Comparison of ENCODE assay signal across 18 cellular contexts in genomic region chr12:114701104-114701414, GRCh38. TPM values are rescaled to one million over a fixed set of nuclear protein-coding genes. Genes with fewer than 3 reads are reported as not detected.
"Had no signal": no experiment of that assay in that cellular context is flagged by ENCODE, and none has a peak within 500 bp of the region (broad histone marks: within the 10 kb centered on the region; RNA-seq: fewer than 3 reads in every experiment).

No MANE protein-coding gene starts in this region.

- H3K4me3 ChIP-seq: body of pancreas, dorsolateral prefrontal cortex, gastroesophageal sphincter, heart left ventricle, lower lobe of right lung, tibial artery, uterus had no signal

- H3K36me3 ChIP-seq: gastroesophageal sphincter, heart left ventricle, lower lobe of right lung, tibial artery, uterus had no signal

- H3K9me3 Mint-ChIP-seq: activated CD4-positive, alpha-beta T cell treated with anti-CD3 and anti-CD28 coated beads, Interleukin-2, amount 10 ng/mL, durations not matched to agents 24 days and 14 days; activated T-cell treated with anti-CD3 and anti-CD28 coated beads, Interleukin-2, amount 50 U/mL, for 24 hours; activated T-helper 2 cell treated with anti-CD3 and anti-CD28 coated beads, Interferon-gamma antibody, Interleukin-2, Interleukin-4, amounts not matched to agents 10 μg/mL and 5 μg/mL and 100 μg/mL, durations not matched to agents 14 hours and 24 hours and 36 hours; nephron progenitor cell; T-helper 1 cell treated with Interleukin-12 subunit alpha and Interleukin-12 subunit beta and Interleukin-4 antibody, amounts not matched to agents 30 μg/mL and 1 μg/mL, for 36 hours had no signal

- ATAC-seq: activated CD8-positive, alpha-beta T cell treated with anti-CD3 and anti-CD28 coated beads, Interleukin-2, amount 10 ng/mL, durations not matched to agents 7 days and 5 days; body of pancreas; gastroesophageal sphincter; heart left ventricle; left cardiac atrium; lower lobe of right lung had no signal

- H3K4me1 ChIP-seq: body of pancreas, lower lobe of right lung, uterus had no signal

- H3K27ac Mint-ChIP-seq: activated CD4-positive, alpha-beta T cell treated with anti-CD3 and anti-CD28 coated beads, Interleukin-2, amount 10 ng/mL, durations not matched to agents 24 days and 14 days; activated CD8-positive, alpha-beta T cell treated with anti-CD3 and anti-CD28 coated beads, Interleukin-2, amount 10 ng/mL, durations not matched to agents 7 days and 5 days; activated T-cell treated with anti-CD3 and anti-CD28 coated beads, Interleukin-2, amount 50 U/mL, for 24 hours; activated T-helper 2 cell treated with anti-CD3 and anti-CD28 coated beads, Interferon-gamma antibody, Interleukin-2, Interleukin-4, amounts not matched to agents 10 μg/mL and 5 μg/mL and 100 μg/mL, durations not matched to agents 14 hours and 24 hours and 36 hours; nephron progenitor cell; T-helper 1 cell treated with Interleukin-12 subunit alpha and Interleukin-12 subunit beta and Interleukin-4 antibody, amounts not matched to agents 30 μg/mL and 1 μg/mL, for 36 hours had no signal

- H3K27ac ChIP-seq: body of pancreas, dorsolateral prefrontal cortex, gastroesophageal sphincter, heart left ventricle, lower lobe of right lung, tibial artery, uterus had no signal

- DNase-seq: activated CD4-positive, alpha-beta T cell treated with anti-CD3 and anti-CD28 coated beads, Interleukin-2, amount 10 ng/mL, durations not matched to agents 24 days and 14 days; activated CD8-positive, alpha-beta T cell treated with anti-CD3 and anti-CD28 coated beads, Interleukin-2, amount 10 ng/mL, durations not matched to agents 7 days and 5 days; activated naive CD4-positive, alpha-beta T cell treated with Interleukin-2 at 50 U/mL for 16 hours; activated T-cell treated with anti-CD3 and anti-CD28 coated beads, Interleukin-2, amount 50 U/mL, for 24 hours; body of pancreas; central memory CD4-positive, alpha-beta T cell; dorsolateral prefrontal cortex; heart left ventricle; left cardiac atrium; lower lobe of right lung; nephron progenitor cell; occipital lobe; stimulated activated naive CD4-positive, alpha-beta T cell treated with Interleukin-2 at 50 U/mL for 16 hours; tibial artery; uterus had no signal

- H3K4me1 Mint-ChIP-seq: activated CD4-positive, alpha-beta T cell treated with anti-CD3 and anti-CD28 coated beads, Interleukin-2, amount 10 ng/mL, durations not matched to agents 24 days and 14 days had no signal

- H3K4me3 Mint-ChIP-seq: activated CD4-positive, alpha-beta T cell treated with anti-CD3 and anti-CD28 coated beads, Interleukin-2, amount 10 ng/mL, durations not matched to agents 24 days and 14 days; activated CD8-positive, alpha-beta T cell treated with anti-CD3 and anti-CD28 coated beads, Interleukin-2, amount 10 ng/mL, durations not matched to agents 7 days and 5 days; activated T-cell treated with anti-CD3 and anti-CD28 coated beads, Interleukin-2, amount 50 U/mL, for 24 hours; nephron progenitor cell; T-helper 1 cell treated with Interleukin-12 subunit alpha and Interleukin-12 subunit beta and Interleukin-4 antibody, amounts not matched to agents 30 μg/mL and 1 μg/mL, for 36 hours had no signal

- H3K9me3 ChIP-seq: body of pancreas, heart left ventricle, lower lobe of right lung, tibial artery, uterus had no signal

RNA-seq across cellular contexts. Expression of gene TBX3, which starts 17.1 kb away (rescaled TPM):
- total RNA-seq: activated CD4-positive, alpha-beta T cell treated with anti-CD3 and anti-CD28 coated beads, Interleukin-2, amount 10 ng/mL, durations not matched to agents 24 days and 14 days; activated CD8-positive, alpha-beta T cell treated with anti-CD3 and anti-CD28 coated beads, Interleukin-2, amount 10 ng/mL, durations not matched to agents 7 days and 5 days; activated T-helper 2 cell treated with anti-CD3 and anti-CD28 coated beads, Interferon-gamma antibody, Interleukin-2, Interleukin-4, amounts not matched to agents 10 μg/mL and 5 μg/mL and 100 μg/mL, durations not matched to agents 14 hours and 24 hours and 36 hours had no signal
